In genomic region chr19:2042485-2043268, GRCh38 we compare ENCODE assay signal across 8 cellular contexts. TPM values are rescaled to one million over a fixed set of nuclear protein-coding genes. Genes with fewer than 3 reads are reported as not detected.
DNase-seq lines count a peak whose midpoint lies in the region; ATAC-seq and TF ChIP-seq lines count a peak whose summit lies in the region.

No MANE protein-coding gene starts in this region.

- H3K36me3 Mint-ChIP-seq in memory B cell: peaks cover 21% of the 10 kb centered on the region

- in situ Hi-C loops in astrocyte of the cerebellum (cut with HindIII; ENCODE audit: low sequenced_read_pairs): no loop called here

- H3K4me1 Mint-ChIP-seq in memory B cell: peaks cover 22% of the 10 kb centered on the region

- ATAC-seq in HG02840 (IDR thresholded peaks at IDR 0.05; ENCODE audit: low FRiP score, unreplicated experiment) (peak; percentile 18), memory B cell (ENCODE audit: low read depth) (no peak), HG03571 (IDR thresholded peaks at IDR 0.05; ENCODE audit: unreplicated experiment) (no peak)

- no peaks in the 10 kb centered on the region for H3K9me3 ChIP-seq in BE2C

- H3K4me3 ChIP-seq in BE2C (ENCODE audit: low read depth, low read length) (peak overlapping the region; percentile 52), astrocyte of the cerebellum (ENCODE audit: low read depth, low read length) (peak overlapping the region; percentile 10)

- H3K27ac Mint-ChIP-seq in memory B cell: peak overlapping the region; percentile 98

- peaks cover 56% of the 10 kb centered on the region for H3K36me3 ChIP-seq in BE2C

- DNase-seq in BE2C: no peak
- DNase-seq in astrocyte of the cerebellum (ENCODE audit: low read depth): no peak
- no peak for DNase-seq in memory B cell (ENCODE audit: low spot score in 2 of 2)
- DNase-seq in NCI-H146 (lab: John Stamatoyannopoulos, UW): no peak
- no peak for DNase-seq in GM19240 (ENCODE audit: insufficient read length, low spot score)
- no peak for DNase-seq in NCI-H524 treated with DMSO at 0.1 percent for 48 hours (lab: John Stamatoyannopoulos, UW)

- H3K9me3 Mint-ChIP-seq in memory B cell: no peaks in the 10 kb centered on the region

- H3K27me3 Mint-ChIP-seq in memory B cell: no peaks in the 10 kb centered on the region

- H3K4me1 ChIP-seq in BE2C: peaks cover 23% of the 10 kb centered on the region

- H3K4me3 Mint-ChIP-seq in memory B cell: peak overlapping the region; percentile 60

- no peaks in the 10 kb centered on the region for H3K27me3 ChIP-seq in BE2C

- TF ChIP-seq CTCF in BE2C (IDR thresholded peaks at IDR 0.05; ENCODE audit: low read depth, low read length): no peak
- TF ChIP-seq CTCF in astrocyte of the cerebellum (IDR thresholded peaks at IDR 0.05; ENCODE audit: low read depth, low read length, missing control alignments): no peak

RNA-seq across cellular contexts. Expression of gene MKNK2, which starts 8.4 kb away (rescaled TPM):
- 117 TPM for polyA plus RNA-seq in BE2C (2012; ENCODE audit: insufficient read depth, insufficient read length, low read depth)

RNA-seq across cellular contexts. Expression of gene BTBD2, which starts 27.2 kb away (rescaled TPM):
- polyA plus RNA-seq in BE2C (2012; ENCODE audit: insufficient read depth, insufficient read length, low read depth): 80.0 TPM

RNA-seq across cellular contexts. Expression of gene MOB3A, which starts 53.4 kb away (rescaled TPM):
- 9.7 TPM for polyA plus RNA-seq in BE2C (2012; ENCODE audit: insufficient read depth, insufficient read length, low read depth)

RNA-seq across cellular contexts. Expression of gene IZUMO4, which starts 54.0 kb away (rescaled TPM):
- polyA plus RNA-seq in BE2C (2012; ENCODE audit: insufficient read depth, insufficient read length, low read depth): not detected
